Comparison of ENCODE assay signal across 30 cellular contexts in genomic region chr11:11363674-11364073, GRCh38.
"Had no signal": no experiment of that assay in that cellular context is flagged by ENCODE, and none has a peak within 500 bp of the region (broad histone marks: within the 10 kb centered on the region; RNA-seq: fewer than 3 reads in every experiment).

No MANE protein-coding gene starts in this region.

- H3K27ac ChIP-seq: left lung, lower lobe of right lung, neural progenitor cell, neutrophil, ovary, skin epidermis, stomach, testis, thyroid gland, upper lobe of right lung had no signal

- H3K27ac Mint-ChIP-seq: immature natural killer cell; naive B cell; natural killer cell; nephron progenitor cell; neural progenitor cell; progenitor cell of endocrine pancreas; stimulated activated naive B cell treated with anti-CD40 and anti-IgM and Interleukin-4, amounts not matched to agents 10 μg/mL and 1 μg/mL and 100 μg/mL, for 72 hours had no signal

- H3K4me1 ChIP-seq: left lung, lower lobe of right lung, neural progenitor cell, stomach, testis, upper lobe of right lung had no signal

- H3K4me1 Mint-ChIP-seq: immature natural killer cell; naive B cell; natural killer cell; stimulated activated naive B cell treated with anti-CD40 and anti-IgM and Interleukin-4, amounts not matched to agents 10 μg/mL and 1 μg/mL and 100 μg/mL, for 72 hours had no signal

- H3K27me3 ChIP-seq: left lung, neural progenitor cell, ovary, stomach, testis, thyroid gland, upper lobe of right lung had no signal

- H3K27me3 Mint-ChIP-seq: progenitor cell of endocrine pancreas had no signal

- DNase-seq: hypothalamus; immature natural killer cell; kidney; left colon; left lung; lower lobe of right lung; mammary epithelial cell; mesenchymal stem cell; naive B cell; natural killer cell; nephron progenitor cell; occipital lobe; ovary; right cardiac atrium; stimulated activated CD4-positive, alpha-beta T cell treated with anti-CD3 and anti-CD28 coated beads, Interleukin-12 subunit alpha, Interleukin-12 subunit beta, amount 100 ng/mL, for 4 hours; stimulated activated CD4-positive, alpha-beta T cell treated with anti-CD3 and anti-CD28 coated beads, Interleukin-15, amount 100 ng/mL, for 24 hours; stimulated activated CD4-positive, alpha-beta T cell treated with anti-CD3 and anti-CD28 coated beads, Interleukin-2, amount 100 ng/mL, for 24 hours; stimulated activated CD4-positive, alpha-beta T cell treated with anti-CD3 and anti-CD28 coated beads, Interleukin-4, amount 100 ng/mL, for 1 hour; stimulated activated naive B cell treated with anti-CD40 and anti-IgM and Interleukin-4, amounts not matched to agents 10 μg/mL and 1 μg/mL and 100 μg/mL, for 72 hours; stimulated activated naive CD8-positive, alpha-beta T cell treated with anti-CD3 and anti-CD28 coated beads, Interleukin-15, Interleukin-2, amounts not matched to agents 100 U/mL and 50 U/mL, for 24 hours; stomach; testis; thyroid gland; trophoblast cell; upper lobe of right lung had no signal

- H3K36me3 Mint-ChIP-seq: immature natural killer cell; naive B cell; natural killer cell; neural progenitor cell; stimulated activated naive B cell treated with anti-CD40 and anti-IgM and Interleukin-4, amounts not matched to agents 10 μg/mL and 1 μg/mL and 100 μg/mL, for 72 hours had no signal

- H3K4me3 ChIP-seq: left lung, lower lobe of right lung, neural progenitor cell, ovary, skin epidermis, stomach, testis, thyroid gland, upper lobe of right lung had no signal

- H3K9me3 Mint-ChIP-seq: nephron progenitor cell, neural progenitor cell had no signal

- H3K4me2 ChIP-seq: neural progenitor cell had no signal

- ATAC-seq: left colon; left lung; lower lobe of right lung; natural killer cell; right cardiac atrium; sciatic nerve; stimulated activated naive B cell treated with anti-CD40 and anti-IgM and Interleukin-4, amounts not matched to agents 10 μg/mL and 1 μg/mL and 100 μg/mL, for 72 hours; stimulated activated naive CD8-positive, alpha-beta T cell treated with anti-CD3 and anti-CD28 coated beads, Interleukin-15, Interleukin-2, amounts not matched to agents 100 U/mL and 50 U/mL, for 24 hours; upper lobe of right lung had no signal

- H3K36me3 ChIP-seq: lower lobe of right lung, neural progenitor cell, neutrophil, ovary, stomach, upper lobe of right lung had no signal

- H2AFZ ChIP-seq: neural progenitor cell had no signal

- H3K9me3 ChIP-seq: left lung, lower lobe of right lung, neutrophil, ovary, testis, thyroid gland, upper lobe of right lung had no signal

- H3K4me3 Mint-ChIP-seq: immature natural killer cell; naive B cell; natural killer cell; nephron progenitor cell; neural progenitor cell; stimulated activated naive B cell treated with anti-CD40 and anti-IgM and Interleukin-4, amounts not matched to agents 10 μg/mL and 1 μg/mL and 100 μg/mL, for 72 hours had no signal
